In genomic region chr18:21701621-21702020, GRCh38 we compare ENCODE assay signal across 22 cellular contexts. TPM values are rescaled to one million over a fixed set of nuclear protein-coding genes. Genes with fewer than 3 reads are reported as not detected.
A peak's percentile ranks its signal among the peaks of the same experiment; 100 is the strongest.
DNase-seq lines count a peak whose midpoint lies in the region; TF ChIP-seq lines count a peak whose summit lies in the region.
"Had no signal": no experiment of that assay in that cellular context is flagged by ENCODE, and none has a peak within 500 bp of the region (broad histone marks: within the 10 kb centered on the region; RNA-seq: fewer than 3 reads in every experiment).

No MANE protein-coding gene starts in this region.

- peaks cover 31% of the 10 kb centered on the region for H3K79me2 ChIP-seq in Loucy (ENCODE audit: insufficient read depth, low read length)
- peaks cover 70% of the 10 kb centered on the region for H3K79me2 ChIP-seq in OCI-LY7 (ENCODE audit: insufficient read depth, low read depth, low read length)
- H3K79me2 ChIP-seq in parathyroid adenoma = no peaks in the 10 kb centered on the region

- no TSS peak for BruUV-seq in OCI-LY7 (replicated peaks; lab: Mats Ljungman, UMichigan)

- no peaks in the 10 kb centered on the region for H3K9me3 ChIP-seq in Loucy (ENCODE audit: insufficient read depth, low read depth, low read length)
- H3K9me3 ChIP-seq in OCI-LY7 (ENCODE audit: low read length) = no peaks in the 10 kb centered on the region
- H3K9me3 ChIP-seq in parathyroid adenoma (ENCODE audit: control insufficient read depth, low read length) = no peaks in the 10 kb centered on the region
- H3K9me3 ChIP-seq: MG63 had no signal

- H3K27me3 ChIP-seq in Loucy (ENCODE audit: insufficient read depth, low read length, poor library complexity, severe bottlenecking) (no peaks in the 10 kb centered on the region), parathyroid adenoma (ENCODE audit: control insufficient read depth, insufficient read depth, low read length) (no peaks in the 10 kb centered on the region)
- H3K27me3 ChIP-seq: MG63 had no signal

- CTCF ChIA-PET in OCI-LY7 (lab: Charles Lee; ENCODE audit: unreplicated experiment) = interaction anchor here (0.7 kb wide), 1 partner anchor 32 kb away, joined by 3 read pairs; no protein-coding TSS in a partner anchor

- peaks cover 29% of the 10 kb centered on the region for H3K4me1 ChIP-seq in Loucy (ENCODE audit: insufficient read depth, low read length, poor library complexity, severe bottlenecking)
- peaks cover 38% of the 10 kb centered on the region for H3K4me1 ChIP-seq in OCI-LY7 (ENCODE audit: insufficient read depth, low read length, poor library complexity, severe bottlenecking)
- peaks cover 4% of the 10 kb centered on the region for H3K4me1 ChIP-seq in parathyroid adenoma

- peak overlapping the region; percentile 95 for H3K27ac ChIP-seq in OCI-LY7 (ENCODE audit: low read depth, low read length, poor library complexity, severe bottlenecking)
- H3K27ac ChIP-seq in parathyroid adenoma = no peak overlapping the region
- H3K27ac ChIP-seq in caudate nucleus (ENCODE audit: low read depth, low read length) = no peak overlapping the region
- H3K27ac ChIP-seq: 22Rv1, C4-2B, RWPE1 had no signal

- H3K4me2 ChIP-seq in Loucy (ENCODE audit: low read depth, low read length, poor library complexity, severe bottlenecking) (peak overlapping the region; percentile 72), OCI-LY7 (ENCODE audit: low read length) (peak overlapping the region; percentile 94), parathyroid adenoma (ENCODE audit: low read length) (no peak overlapping the region)

- no peaks in the 10 kb centered on the region for H3F3A ChIP-seq in Loucy (ENCODE audit: low read depth)

- intact Hi-C loops in OCI-LY7 (cut with micrococcal nuclease; ENCODE audit: unreplicated experiment) = loop anchor here (2.0 to 5.0 kb wide), 2 partner anchors 17 to 99 kb away; partner anchors contain the start of gene ESCO1

- POLR2A ChIA-PET in OCI-LY7 (lab: Charles Lee) = interaction anchor here (0.5 to 5.2 kb wide), 11 partner anchors 9 to 1527 kb away, joined by 3 to 50 read pairs (median 4); partner anchors contain the start of genes ESCO1, MIB1 and SNRPD1

- DNase-seq in DMS79 treated with DMSO at 0.1 percent for 48 hours (lab: John Stamatoyannopoulos, UW) (peak; percentile 21), DMS79 (lab: John Stamatoyannopoulos, UW) (no peak), OCI-LY7 (ENCODE audit: low spot score) (peak; percentile 41), GF-D8 (lab: John Stamatoyannopoulos, UW) (no peak), caudate nucleus (lab: John Stamatoyannopoulos, UW) (no peak), superior temporal gyrus (ENCODE audit: extremely low spot score) (no peak)
- DNase-seq: CD8-positive, alpha-beta T cell; DMS 273 treated with DMSO at 0.1 percent for 48 hours; MG63; NCI-H1436; NCI-H187 treated with DMSO at 0.1 percent for 48 hours; NCI-H2171 treated with DMSO at 0.1 percent for 48 hours; NCI-H345; NCI-H510A treated with DMSO at 0.1 percent for 48 hours; NK-92 treated with Interleukin-12 subunit alpha and Interleukin-12 subunit beta, amount 100 ng/mL, for 24 hours; SHP77; T-helper 1 cell had no signal

- TF ChIP-seq CTCF in Loucy (conservative IDR thresholded peaks at IDR 0.05; ENCODE audit: low read length) (no peak), OCI-LY7 (conservative IDR thresholded peaks at IDR 0.05; ENCODE audit: low read length) (no peak), parathyroid adenoma (IDR thresholded peaks at IDR 0.05) (no peak)

- H4K20me1 ChIP-seq in Loucy (ENCODE audit: insufficient read depth, low read length, poor library complexity, severe bottlenecking) (peaks cover 8% of the 10 kb centered on the region), OCI-LY7 (ENCODE audit: insufficient read depth, low read length) (0 out of 2 replicates have a peak, but pooled peaks cover 11% of the 10 kb centered on the region)

- H3K36me3 ChIP-seq in Loucy (ENCODE audit: insufficient read depth, low read length) (no peaks in the 10 kb centered on the region), OCI-LY7 (ENCODE audit: insufficient read depth, low read length) (peaks cover 79% of the 10 kb centered on the region), parathyroid adenoma (ENCODE audit: control insufficient read depth, insufficient read depth, low read length) (no peaks in the 10 kb centered on the region)

- H3K9me2 ChIP-seq in Loucy (replicated peaks; ENCODE audit: low read depth, low read length) (no peaks in the 10 kb centered on the region), OCI-LY7 (ENCODE audit: insufficient read depth, low read length) (no peaks in the 10 kb centered on the region)

- peak overlapping the region; percentile 81 for H3K9ac ChIP-seq in Loucy (ENCODE audit: low read depth, low read length, poor library complexity, severe bottlenecking)
- no peak overlapping the region for H3K9ac ChIP-seq in parathyroid adenoma

- H3K4me3 ChIP-seq in Loucy (ENCODE audit: low read length, poor library complexity, severe bottlenecking) = peak overlapping the region; percentile 99
- H3K4me3 ChIP-seq in OCI-LY7 (ENCODE audit: low read depth, low read length, poor library complexity, severe bottlenecking) = peak overlapping the region; percentile 92
- H3K4me3 ChIP-seq in parathyroid adenoma (ENCODE audit: low read depth, low read length) = no peak overlapping the region
- H3K4me3 ChIP-seq: MG63 had no signal

- H2AFZ ChIP-seq in Loucy (ENCODE audit: low read length) (no peak overlapping the region), OCI-LY7 (ENCODE audit: low read length) (no peak overlapping the region), parathyroid adenoma (peak overlapping the region; percentile 56)

RNA-seq across cellular contexts. Expression of gene ABHD3, which starts 3.0 kb away (rescaled TPM):
- 126 and 154 TPM in 2 replicates for total RNA-seq in OCI-LY7 (2014; rRNA removed; shearing (Covaris generic))
- total RNA-seq in OCI-LY7 (2022) = 169 and 185 TPM in 2 replicates

RNA-seq across cellular contexts. Expression of gene MIB1, which starts 39.0 kb away (rescaled TPM):
- total RNA-seq in OCI-LY7 (2014; rRNA removed; shearing (Covaris generic)) = 40.5 and 51.6 TPM in 2 replicates
- total RNA-seq in OCI-LY7 (2022) = 81.6 and 84.5 TPM in 2 replicates

Comparison
In these comparisons a context has a peak if more than half of its experiments do, and no peak if none do; other contexts are left out.
1. DNase-seq: peak in DMS79 treated with DMSO at 0.1 percent for 48 hours (single experiment) and OCI-LY7 (single experiment); none in DMS79 (single experiment), GF-D8 (single experiment), caudate nucleus (0 of 61) and superior temporal gyrus (single experiment).